8 cellular contexts compared by ENCODE assay signal in the genomic region with DNA sequence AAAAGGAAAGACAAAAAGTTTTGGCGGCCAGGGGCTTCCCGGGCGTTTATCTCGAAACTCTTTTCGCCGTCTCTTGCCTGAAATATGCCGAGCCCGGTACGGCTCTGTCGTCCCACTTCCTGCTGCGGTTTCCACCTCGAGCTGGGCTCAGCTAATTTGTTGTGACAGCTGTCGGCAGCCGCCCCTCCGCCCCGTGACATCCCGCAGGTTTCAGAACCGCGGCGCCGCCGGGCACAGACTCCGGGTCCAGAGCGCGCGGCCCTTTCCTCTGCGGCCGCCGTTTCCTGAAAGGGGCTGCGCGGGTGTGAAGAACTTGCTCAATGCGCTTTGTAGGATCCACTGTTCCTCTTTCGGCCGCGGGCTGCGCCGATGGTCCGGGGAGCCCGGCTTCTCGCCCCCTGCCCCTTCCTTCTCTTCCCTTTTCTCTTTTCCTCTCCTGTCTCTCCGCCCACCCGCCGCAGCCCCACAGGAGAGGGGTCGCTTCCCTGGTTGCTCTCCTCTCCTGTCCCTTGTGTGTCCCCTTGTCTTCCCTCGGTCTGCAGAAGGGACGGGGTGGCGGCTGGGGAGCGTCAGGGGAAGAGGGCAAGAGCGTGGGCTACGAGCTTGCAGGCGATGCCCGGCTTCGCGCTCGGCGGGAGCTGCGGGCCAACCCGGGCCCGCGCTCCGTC. TPM values are rescaled to one million over a fixed set of nuclear protein-coding genes. Genes with fewer than 3 reads are reported as not detected.
DNase-seq lines count a peak whose midpoint lies in the region; ATAC-seq and TF ChIP-seq lines count a peak whose summit lies in the region.

No MANE protein-coding gene starts in this region.

- peak; percentile 84 for DNase-seq in GM13976 (ENCODE audit: low spot score)
- peak; percentile 97 for DNase-seq in NB4 (ENCODE audit: low read depth)
- DNase-seq in activated CD4-positive, alpha-beta T cell treated with anti-CD3 and anti-CD28 coated beads, Interleukin-2, amount 10 ng/mL, durations not matched to agents 24 days and 14 days = peak; percentile 97
- peak; percentile 75 for DNase-seq in lung (ENCODE audit: low spot score)
- peak; percentile 76 for DNase-seq in stimulated activated CD8-positive, alpha-beta memory T cell treated with anti-CD3 and anti-CD28 coated beads, Interleukin-12 subunit alpha, Interleukin-12 subunit beta, amount 100 ng/mL, for 4 hours (ENCODE audit: low read depth)
- no peak for DNase-seq in putamen (ENCODE audit: low spot score)

- no peaks in the 10 kb centered on the region for H3K27me3 ChIP-seq in lung (ENCODE audit: control insufficient read depth, insufficient read depth)

- peaks cover 19 to 41% of the 10 kb centered on the region in 2 donors for H3K4me1 ChIP-seq in lung (ENCODE audit: control insufficient read depth in 2 of 2, insufficient read depth in 2 of 2, low read length in 2 of 2)

- TF ChIP-seq POLR2A in NB4 (IDR thresholded peaks at IDR 0.05; ENCODE audit: extremely low read depth, insufficient read length) = no peak

- no peaks in the 10 kb centered on the region for H3K9me3 Mint-ChIP-seq in activated CD4-positive, alpha-beta T cell treated with anti-CD3 and anti-CD28 coated beads, Interleukin-2, amount 10 ng/mL, durations not matched to agents 24 days and 14 days
- H3K9me3 Mint-ChIP-seq in dendritic cell treated with granulocyte-macrophage colony-stimulating factor and Interleukin-4, amounts not matched to agents 40 ng/mL and 50 ng/mL, for 4 days = no peaks in the 10 kb centered on the region

- peaks cover 0 to 4% of the 10 kb centered on the region in 2 donors for H3K36me3 ChIP-seq in lung (ENCODE audit: control insufficient read depth in 2 of 2, insufficient read depth in 2 of 2, low read length in 2 of 2)

- H3K4me3 Mint-ChIP-seq in activated CD4-positive, alpha-beta T cell treated with anti-CD3 and anti-CD28 coated beads, Interleukin-2, amount 10 ng/mL, durations not matched to agents 24 days and 14 days = peak overlapping the region; percentile 93
- peak overlapping the region; percentile 96 for H3K4me3 Mint-ChIP-seq in dendritic cell treated with granulocyte-macrophage colony-stimulating factor and Interleukin-4, amounts not matched to agents 40 ng/mL and 50 ng/mL, for 4 days

- H3K27ac ChIP-seq in lung (ENCODE audit: low read depth in 1 of 2, low read length in 1 of 2) = peak overlapping the region; percentile 94

- 1% methylated on average over 45 to 61 of the region's 61 CpGs for whole genome bisulfite sequencing in lung, 2 donors

- in situ Hi-C loops in GM13976 (cut with MboI; ENCODE audit: low sequenced_read_pairs, unreplicated experiment) = no loop called here

- H3K4me3 ChIP-seq in NB4 (ENCODE audit: low read depth, low read length) (peak overlapping the region; percentile 65), lung (peak overlapping the region; percentile 73)

- H3K27me3 Mint-ChIP-seq in activated CD4-positive, alpha-beta T cell treated with anti-CD3 and anti-CD28 coated beads, Interleukin-2, amount 10 ng/mL, durations not matched to agents 24 days and 14 days = no peaks in the 10 kb centered on the region
- H3K27me3 Mint-ChIP-seq in dendritic cell treated with granulocyte-macrophage colony-stimulating factor and Interleukin-4, amounts not matched to agents 40 ng/mL and 50 ng/mL, for 4 days = no peaks in the 10 kb centered on the region

- H3K27ac Mint-ChIP-seq in activated CD4-positive, alpha-beta T cell treated with anti-CD3 and anti-CD28 coated beads, Interleukin-2, amount 10 ng/mL, durations not matched to agents 24 days and 14 days = peak overlapping the region; percentile 94
- peak overlapping the region; percentile 94 for H3K27ac Mint-ChIP-seq in dendritic cell treated with granulocyte-macrophage colony-stimulating factor and Interleukin-4, amounts not matched to agents 40 ng/mL and 50 ng/mL, for 4 days

- no peak for TF ChIP-seq CTCF in GM13976 (IDR thresholded peaks at IDR 0.05; ENCODE audit: borderline replicate concordance, control extremely low read depth, extremely low read depth, insufficient read depth, missing control alignments)
- no peak for TF ChIP-seq CTCF in NB4 (IDR thresholded peaks at IDR 0.05; ENCODE audit: low read depth, low read length)
- no peak for TF ChIP-seq CTCF in lung (IDR thresholded peaks at IDR 0.05; ENCODE audit: control extremely low read depth, extremely low read depth)

- intact Hi-C loops in activated CD4-positive, alpha-beta T cell treated with anti-CD3 and anti-CD28 coated beads, Interleukin-2, amount 10 ng/mL, durations not matched to agents 24 days and 14 days (cut with micrococcal nuclease) = loop anchor here (2.0 to 10.0 kb wide), 10 partner anchors 65 to 1002 kb away; a partner anchor contains a TSS
- intact Hi-C loops in dendritic cell treated with granulocyte-macrophage colony-stimulating factor and Interleukin-4, amounts not matched to agents 40 ng/mL and 50 ng/mL, for 4 days (cut with micrococcal nuclease) = loop anchor here (5.0 kb wide), 1 partner anchor 225 kb away; a partner anchor contains a TSS

- peaks cover 47% of the 10 kb centered on the region for H3K36me3 Mint-ChIP-seq in activated CD4-positive, alpha-beta T cell treated with anti-CD3 and anti-CD28 coated beads, Interleukin-2, amount 10 ng/mL, durations not matched to agents 24 days and 14 days (ENCODE audit: low read depth)
- H3K36me3 Mint-ChIP-seq in dendritic cell treated with granulocyte-macrophage colony-stimulating factor and Interleukin-4, amounts not matched to agents 40 ng/mL and 50 ng/mL, for 4 days (ENCODE audit: low read depth) = peaks cover 52% of the 10 kb centered on the region

- ATAC-seq in HG02588 (IDR thresholded peaks at IDR 0.05; ENCODE audit: unreplicated experiment) (peak; percentile 49), lung (ENCODE audit: insufficient read depth, low FRiP score) (peak; percentile 43)

- no peaks in the 10 kb centered on the region for H3K9me3 ChIP-seq in lung (ENCODE audit: control insufficient read depth in 2 of 2, insufficient read depth in 1 of 2, low read length in 1 of 2)

- H3K4me1 Mint-ChIP-seq in activated CD4-positive, alpha-beta T cell treated with anti-CD3 and anti-CD28 coated beads, Interleukin-2, amount 10 ng/mL, durations not matched to agents 24 days and 14 days = peaks cover 51% of the 10 kb centered on the region
- H3K4me1 Mint-ChIP-seq in dendritic cell treated with granulocyte-macrophage colony-stimulating factor and Interleukin-4, amounts not matched to agents 40 ng/mL and 50 ng/mL, for 4 days (ENCODE audit: low read depth) = peaks cover 70% of the 10 kb centered on the region

RNA-seq across cellular contexts. Expression of a gene that starts 0.6 kb away (rescaled TPM):
- total RNA-seq in activated CD4-positive, alpha-beta T cell treated with anti-CD3 and anti-CD28 coated beads, Interleukin-2, amount 10 ng/mL, durations not matched to agents 24 days and 14 days = 214 and 229 TPM in 2 replicates
- total RNA-seq in lung = 10 to 100 TPM; 12.5 to 33.5 TPM
- 10 to 100 TPM; 23.2 to 61.9 TPM for polyA plus RNA-seq in lung

RNA-seq across cellular contexts. Expression of a gene that starts 32.0 kb away (rescaled TPM):
- 1.0 and 1.2 TPM in 2 replicates for total RNA-seq in activated CD4-positive, alpha-beta T cell treated with anti-CD3 and anti-CD28 coated beads, Interleukin-2, amount 10 ng/mL, durations not matched to agents 24 days and 14 days
- 1 to 10 TPM in 1 of 2 donors, under 1 TPM in 1; 0.31 to 1.1 TPM for total RNA-seq in lung
- polyA plus RNA-seq in lung = 1 to 10 TPM in 1 of 2 donors, under 1 TPM in 1; 0.24 to 2.1 TPM
